Comparison of ENCODE assay signal across 10 cellular contexts in the genomic region with DNA sequence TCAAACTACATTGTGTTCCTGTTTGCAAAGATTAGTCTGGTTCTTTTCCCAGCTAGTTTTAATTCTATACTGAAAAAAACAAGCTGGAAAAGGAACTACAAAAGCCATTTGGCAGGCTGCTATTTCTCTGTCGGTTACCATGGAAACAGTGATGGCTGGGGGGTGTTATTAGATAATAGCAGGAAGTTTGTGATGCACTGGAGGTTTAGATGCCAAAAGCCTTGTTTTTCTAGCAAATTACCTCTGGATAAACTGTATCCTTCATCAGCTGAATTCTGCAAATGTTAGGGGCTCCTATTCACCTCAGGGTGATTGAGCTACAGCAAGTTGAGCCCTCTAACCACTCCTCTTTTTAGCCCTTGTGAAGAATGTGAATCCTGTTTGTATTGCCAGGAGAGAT. TPM values are rescaled to one million over a fixed set of nuclear protein-coding genes. Genes with fewer than 3 reads are reported as not detected.
DNase-seq lines count a peak whose midpoint lies in the region; ATAC-seq, FAIRE-seq and TF ChIP-seq lines count a peak whose summit lies in the region.
"Had no signal": no experiment of that assay in that cellular context is flagged by ENCODE, and none has a peak within 500 bp of the region (broad histone marks: within the 10 kb centered on the region; RNA-seq: fewer than 3 reads in every experiment).

No MANE protein-coding gene starts in this region.

- no peaks in the 10 kb centered on the region for H3K27me3 Mint-ChIP-seq in brain

- peak; percentile 54 to 76 for ATAC-seq in right cardiac atrium
- no peak for ATAC-seq in GM18502 (IDR thresholded peaks at IDR 0.05; ENCODE audit: poor library complexity, unreplicated experiment)

- H3K27ac ChIP-seq in right cardiac atrium (ENCODE audit: low read length), result peak overlapping the region; percentile 69
- H3K27ac ChIP-seq in skeletal muscle tissue (ENCODE audit: low read depth, low read length), result peak overlapping the region; percentile 65
- peak overlapping the region in 1 of 3 donors; percentile 24 for H3K27ac ChIP-seq in thyroid gland

- peaks cover 12 to 34% (median 28%) of the 10 kb centered on the region in 3 donors for H3K36me3 ChIP-seq in skeletal muscle tissue (ENCODE audit: control insufficient read depth in 3 of 3, insufficient read depth in 3 of 3, low read length in 3 of 3)
- H3K36me3 ChIP-seq in thyroid gland, result peaks cover 3 to 4% of the 10 kb centered on the region in 2 donors

- TF ChIP-seq POLR2A in thyroid gland (IDR thresholded peaks at IDR 0.05) (no peak), GM12892 (IDR thresholded peaks at IDR 0.05; ENCODE audit: low read depth, low read length) (no peak)

- WGBS in right cardiac atrium, result 41% methylated on average over 1 of the region's 1 CpG
- WGBS in thyroid gland, 2 donors, result 48 to 53% methylated on average over 1 of the region's 1 CpG

- no peaks in the 10 kb centered on the region for H3K27me3 ChIP-seq in right cardiac atrium (ENCODE audit: control insufficient read depth, insufficient read depth)
- no peaks in the 10 kb centered on the region for H3K27me3 ChIP-seq in skeletal muscle tissue (ENCODE audit: control insufficient read depth in 3 of 3, insufficient read depth in 3 of 3, low read length in 3 of 3)
- H3K27me3 ChIP-seq in thyroid gland, result no peaks in the 10 kb centered on the region

- H3K9ac ChIP-seq in skeletal muscle tissue (ENCODE audit: low read depth in 1 of 3, low read length in 3 of 3), result no peak overlapping the region

- H3K36me3 Mint-ChIP-seq in brain, result peaks cover 54% of the 10 kb centered on the region

- H3K4me3 Mint-ChIP-seq in brain, result peak overlapping the region in 4 of 5 experiments; percentile 43 to 77 (median 62)

- H3K4me3 ChIP-seq in right cardiac atrium (ENCODE audit: low read length) (no peak overlapping the region), skeletal muscle tissue (ENCODE audit: low read length in 3 of 3) (no peak overlapping the region), thyroid gland (replicated peaks in 1 of 3) (no peak overlapping the region)

- no peak for FAIRE-seq in GM12892 (lab: Jason Lieb, UNC)

- H3K9me3 ChIP-seq in right cardiac atrium (ENCODE audit: control insufficient read depth, low read length) (no peaks in the 10 kb centered on the region), skeletal muscle tissue (ENCODE audit: control insufficient read depth in 3 of 3, low read length in 3 of 3) (no peaks in the 10 kb centered on the region), thyroid gland (no peaks in the 10 kb centered on the region)

- peak overlapping the region; percentile 53 to 97 (median 96) for H3K27ac Mint-ChIP-seq in brain

- peaks cover 56% of the 10 kb centered on the region for H3K4me1 Mint-ChIP-seq in brain

- intact Hi-C loops in right cardiac atrium (cut with DNase I), result no loop called here
- intact Hi-C loops in thyroid gland (cut with DNase I), result no loop called here

- no peak for TF ChIP-seq CTCF in brain (conservative IDR thresholded peaks at IDR 0.05)
- no peak for TF ChIP-seq CTCF in thyroid gland (IDR thresholded peaks at IDR 0.05)

- peaks cover 0 to 6% (median 0%) of the 10 kb centered on the region in 5 experiments for H3K9me3 Mint-ChIP-seq in brain

- peak; percentile 16 for DNase-seq in NCI-H146 treated with DMSO at 0.1 percent for 48 hours (lab: John Stamatoyannopoulos, UW; ENCODE audit: unreplicated experiment)
- DNase-seq in right cardiac atrium, result peak in 1 of 3 donors; percentile 27
- no peak for DNase-seq in NCI-H2171 treated with DMSO at 0.1 percent for 48 hours (lab: John Stamatoyannopoulos, UW)
- DNase-seq in thyroid gland, result no peak
- no peak for DNase-seq in GM12892 (ENCODE audit: insufficient read length)
- DNase-seq: cerebellar nuclear complex, trophoblast cell had no signal

- H3K4me1 ChIP-seq in right cardiac atrium (ENCODE audit: control insufficient read depth, insufficient read depth, low read length) (no peaks in the 10 kb centered on the region), skeletal muscle tissue (ENCODE audit: control insufficient read depth in 3 of 3, insufficient read depth in 3 of 3, low read length in 3 of 3) (peaks cover 9 to 23% (median 9%) of the 10 kb centered on the region in 3 donors), thyroid gland (peaks cover 0 to 8% of the 10 kb centered on the region in 2 donors)

RNA-seq across cellular contexts. Expression of a gene that starts 25.2 kb away (rescaled TPM):
- 20.7 TPM for polyA plus RNA-seq in brain (ENCODE audit: insufficient read depth, low read depth, low replicate concordance)
- total RNA-seq in right cardiac atrium, result 10 to 100 TPM; 15.1 to 18.6 (median 17.4) TPM
- polyA plus RNA-seq in right cardiac atrium, result 17.4 TPM
- 25.6 TPM for total RNA-seq in skeletal muscle tissue
- total RNA-seq in thyroid gland, result 10 to 100 TPM; 32.6 to 44.3 (median 40.4) TPM
- polyA plus RNA-seq in GM12892 (2012; ENCODE audit: missing spikeins), result 36.3 TPM

RNA-seq across cellular contexts. Expression of a gene that starts 36.6 kb away (rescaled TPM):
- 13.3 TPM for polyA plus RNA-seq in brain (ENCODE audit: insufficient read depth, low read depth, low replicate concordance)
- 100 to 1,000 TPM in 1 of 4 donors, 10 to 100 TPM in 3; 26.5 to 107 (median 36.5) TPM for total RNA-seq in right cardiac atrium
- 68.0 TPM for polyA plus RNA-seq in right cardiac atrium
- total RNA-seq in skeletal muscle tissue, result 17.2 TPM
- total RNA-seq in thyroid gland, result 100 to 1,000 TPM in 1 of 4 donors, 10 to 100 TPM in 3; 27.7 to 100 (median 73.5) TPM
- polyA plus RNA-seq in GM12892 (2012; ENCODE audit: missing spikeins), result not detected
